ENCODE assay signal across 27 cellular contexts in genomic region chr10:112895292-112895691, GRCh38.
"Had no signal": no experiment of that assay in that cellular context is flagged by ENCODE, and none has a peak within 500 bp of the region (broad histone marks: within the 10 kb centered on the region; RNA-seq: fewer than 3 reads in every experiment).

No MANE protein-coding gene starts in this region.

- H3K4me1 ChIP-seq: parathyroid adenoma, psoas muscle, thyroid gland, vagina had no signal

- H2AFZ ChIP-seq: parathyroid adenoma had no signal

- H3K9me3 Mint-ChIP-seq: natural killer cell treated with Interleukin-12 subunit alpha and Interleukin-12 subunit beta and Interleukin-15 and Interleukin-18, amount 100 ng/mL, for 72 hours; stimulated activated effector memory CD8-positive, alpha-beta T cell treated with anti-CD3 and anti-CD28 coated beads, Interleukin-12 subunit alpha, Interleukin-12 subunit beta, amount 100 ng/mL, for 72 hours; stimulated activated naive CD8-positive, alpha-beta T cell treated with anti-CD3 and anti-CD28 coated beads, Interleukin-15, Interleukin-2, amounts not matched to agents 100 ng/mL and 50 ng/mL, for 24 hours had no signal

- H3K36me3 ChIP-seq: ovary, right lobe of liver, sigmoid colon, thoracic aorta, thyroid gland, upper lobe of left lung, vagina had no signal

- H3K79me2 ChIP-seq: parathyroid adenoma had no signal

- H3K27me3 Mint-ChIP-seq: naive thymus-derived CD8-positive, alpha-beta T cell; natural killer cell treated with Interleukin-12 subunit alpha and Interleukin-12 subunit beta and Interleukin-15 and Interleukin-18, amount 100 ng/mL, for 72 hours; progenitor cell of endocrine pancreas; stimulated activated naive CD8-positive, alpha-beta T cell treated with anti-CD3 and anti-CD28 coated beads, Interleukin-15, Interleukin-2, amounts not matched to agents 100 ng/mL and 50 ng/mL, for 24 hours had no signal

- H3K9me3 ChIP-seq: ovary, psoas muscle, right lobe of liver, sigmoid colon, thoracic aorta, thyroid gland, upper lobe of left lung, vagina had no signal

- H3K36me3 Mint-ChIP-seq: stimulated activated effector memory CD8-positive, alpha-beta T cell treated with anti-CD3 and anti-CD28 coated beads, Interleukin-12 subunit alpha, Interleukin-12 subunit beta, amount 100 ng/mL, for 72 hours had no signal

- H3K4me3 Mint-ChIP-seq: naive thymus-derived CD8-positive, alpha-beta T cell; natural killer cell treated with Interleukin-12 subunit alpha and Interleukin-12 subunit beta and Interleukin-15 and Interleukin-18, amount 100 ng/mL, for 72 hours; stimulated activated effector memory CD8-positive, alpha-beta T cell treated with anti-CD3 and anti-CD28 coated beads, Interleukin-12 subunit alpha, Interleukin-12 subunit beta, amount 100 ng/mL, for 72 hours; stimulated activated naive B cell treated with anti-CD40 and anti-IgM and Interleukin-4, amounts not matched to agents 10 μg/mL and 1 μg/mL and 100 μg/mL, for 72 hours; stimulated activated naive CD8-positive, alpha-beta T cell treated with anti-CD3 and anti-CD28 coated beads, Interleukin-15, Interleukin-2, amounts not matched to agents 100 ng/mL and 50 ng/mL, for 24 hours had no signal

- H3K27ac ChIP-seq: ovary, parathyroid adenoma, psoas muscle, sigmoid colon, stomach, thoracic aorta, thyroid gland, tibial nerve, upper lobe of left lung, vagina had no signal

- H3K4me1 Mint-ChIP-seq: naive thymus-derived CD8-positive, alpha-beta T cell; stimulated activated effector memory CD8-positive, alpha-beta T cell treated with anti-CD3 and anti-CD28 coated beads, Interleukin-12 subunit alpha, Interleukin-12 subunit beta, amount 100 ng/mL, for 72 hours had no signal

- ATAC-seq: naive thymus-derived CD8-positive, alpha-beta T cell; psoas muscle; right cardiac atrium; right lobe of liver; stimulated activated effector memory CD8-positive, alpha-beta T cell treated with anti-CD3 and anti-CD28 coated beads, Interleukin-12 subunit alpha, Interleukin-12 subunit beta, amount 100 ng/mL, for 72 hours had no signal

- DNase-seq: naive thymus-derived CD8-positive, alpha-beta T cell; occipital lobe; ovary; posterior cingulate gyrus; psoas muscle; right cardiac atrium; right lobe of liver; sigmoid colon; small intestine; stimulated activated CD4-positive, alpha-beta T cell treated with anti-CD3 and anti-CD28 coated beads, Interleukin-15, amount 100 ng/mL, for 24 hours; stimulated activated CD4-positive, alpha-beta T cell treated with anti-CD3 and anti-CD28 coated beads, Interleukin-2, amount 100 ng/mL, for 24 hours; stimulated activated CD4-positive, alpha-beta T cell treated with anti-CD3 and anti-CD28 coated beads, Interleukin-2, amount 100 ng/mL, for 48 hours; stimulated activated CD4-positive, alpha-beta T cell treated with anti-CD3 and anti-CD28 coated beads, Interleukin-4, amount 100 ng/mL, for 24 hours; stimulated activated naive B cell treated with anti-CD40 and anti-IgM and Interleukin-4, amounts not matched to agents 10 μg/mL and 1 μg/mL and 100 μg/mL, for 72 hours; stimulated activated naive CD4-positive, alpha-beta T cell treated with Interleukin-2 at 50 U/mL for 16 hours; stomach; thyroid gland; trophoblast cell; upper lobe of left lung had no signal

- H3K27ac Mint-ChIP-seq: natural killer cell treated with Interleukin-12 subunit alpha and Interleukin-12 subunit beta and Interleukin-15 and Interleukin-18, amount 100 ng/mL, for 72 hours; progenitor cell of endocrine pancreas; stimulated activated effector memory CD8-positive, alpha-beta T cell treated with anti-CD3 and anti-CD28 coated beads, Interleukin-12 subunit alpha, Interleukin-12 subunit beta, amount 100 ng/mL, for 72 hours; stimulated activated naive B cell treated with anti-CD40 and anti-IgM and Interleukin-4, amounts not matched to agents 10 μg/mL and 1 μg/mL and 100 μg/mL, for 72 hours; stimulated activated naive CD8-positive, alpha-beta T cell treated with anti-CD3 and anti-CD28 coated beads, Interleukin-15, Interleukin-2, amounts not matched to agents 100 ng/mL and 50 ng/mL, for 24 hours had no signal

- H3K9ac ChIP-seq: parathyroid adenoma had no signal

- H3K4me3 ChIP-seq: ovary, psoas muscle, right lobe of liver, sigmoid colon, stomach, thoracic aorta, thyroid gland, tibial nerve, upper lobe of left lung, vagina had no signal

- H3K27me3 ChIP-seq: ovary, right lobe of liver, sigmoid colon, stomach, thyroid gland, tibial nerve, upper lobe of left lung, vagina had no signal
